Comparison of ENCODE assay signal across 21 cellular contexts in genomic region chr14:72711936-72712335, GRCh38.
DNase-seq lines count a peak whose midpoint lies in the region; ATAC-seq, FAIRE-seq and TF ChIP-seq lines count a peak whose summit lies in the region.
"Had no signal": no experiment of that assay in that cellular context is flagged by ENCODE, and none has a peak within 500 bp of the region (broad histone marks: within the 10 kb centered on the region; RNA-seq: fewer than 3 reads in every experiment).

No MANE protein-coding gene starts in this region.

- TF ChIP-seq CTCF in right atrium auricular region (IDR thresholded peaks at IDR 0.05) = no peak
- no peak for TF ChIP-seq CTCF in H1 (IDR thresholded peaks at IDR 0.05; ENCODE audit: control extremely low read depth in 1 of 3, insufficient read depth in 1 of 3, low read depth in 1 of 3, low read length in 3 of 3)
- no peak for TF ChIP-seq CTCF in thoracic aorta (IDR thresholded peaks at IDR 0.05)

- H4K91ac ChIP-seq in H1 (replicated peaks; ENCODE audit: insufficient read length, low read length) (no peak overlapping the region), neuronal stem cell (ENCODE audit: low read depth, low read length, poor library complexity) (no peak overlapping the region)

- H3K79me1 ChIP-seq in H1 (ENCODE audit: low read depth, low read length) (no peaks in the 10 kb centered on the region), neuronal stem cell (ENCODE audit: low read depth, low read length) (no peaks in the 10 kb centered on the region)

- no peak overlapping the region for H2BK12ac ChIP-seq in H1 (ENCODE audit: low read depth, low read length)
- no peak overlapping the region for H2BK12ac ChIP-seq in neuronal stem cell (ENCODE audit: low read length)

- H2BK20ac ChIP-seq in H1 (ENCODE audit: low read length) = no peak overlapping the region

- H3K14ac ChIP-seq in H1 (ENCODE audit: insufficient read length) (no peak overlapping the region), neuronal stem cell (ENCODE audit: low read length) (peak overlapping the region; percentile 3)

- H4K8ac ChIP-seq in H1 (ENCODE audit: extremely low read depth, insufficient read depth, low read length) (no peak overlapping the region), neuronal stem cell (ENCODE audit: low read depth, low read length) (no peak overlapping the region)

- H3K18ac ChIP-seq in H1 (ENCODE audit: extremely low read depth, low read length) = no peak overlapping the region
- no peak overlapping the region for H3K18ac ChIP-seq in neuronal stem cell (ENCODE audit: low read length)

- no peaks in the 10 kb centered on the region for H3K27me3 ChIP-seq in right atrium auricular region
- no peaks in the 10 kb centered on the region for H3K27me3 ChIP-seq in H1 (replicated peaks in 1 of 4; ENCODE audit: control insufficient read depth in 3 of 4, extremely low read depth in 1 of 4, insufficient read depth in 3 of 4, low read length in 3 of 4)
- no peaks in the 10 kb centered on the region for H3K27me3 ChIP-seq in neuronal stem cell (ENCODE audit: control insufficient read depth in 3 of 3, insufficient read depth in 3 of 3, low read depth in 1 of 3, low read length in 3 of 3)
- no peaks in the 10 kb centered on the region for H3K27me3 ChIP-seq in thoracic aorta (replicated peaks; ENCODE audit: insufficient read depth)

- no peak overlapping the region for H3K56ac ChIP-seq in H1 (replicated peaks; ENCODE audit: insufficient read length, low read depth, low read length)

- H3K9ac ChIP-seq in H1 (replicated peaks in 1 of 4; ENCODE audit: extremely low read depth in 1 of 4, low read depth in 3 of 4, low read length in 3 of 4) = no peak overlapping the region
- H3K9ac ChIP-seq in neuronal stem cell (ENCODE audit: low read depth, low read length, poor library complexity) = no peak overlapping the region

- H4K5ac ChIP-seq in H1 (ENCODE audit: insufficient read length, low read depth, low read length) = no peak overlapping the region

- 86% methylated on average over 12 of the region's 12 CpGs; no CpG with 5 or more reads in 1 of the 2 experiments for WGBS in H1 (ENCODE audit: extremely low coverage in 1 of 2, insufficient coverage in 1 of 2, insufficient read length in 1 of 2, insufficient replicate concordance in 2 of 2, low coverage in 1 of 2, low lambda C conversion rate in 2 of 2, missing lambda C conversion rate in 1 of 2), 2 experiments
- WGBS in neuronal stem cell (ENCODE audit: extremely low coverage in 2 of 2, insufficient read length in 2 of 2, insufficient replicate concordance in 1 of 2), 2 donors = no CpG with 5 or more reads among the region's 12 CpGs

- H3K9me3 ChIP-seq in right atrium auricular region = no peaks in the 10 kb centered on the region
- no peaks in the 10 kb centered on the region for H3K9me3 ChIP-seq in H1 (ENCODE audit: insufficient read depth in 2 of 2, low read depth in 1 of 2, low read length in 1 of 2)
- no peaks in the 10 kb centered on the region for H3K9me3 ChIP-seq in neuronal stem cell (replicated peaks in 1 of 2; ENCODE audit: control insufficient read depth in 2 of 2, insufficient read depth in 1 of 2, low read depth in 1 of 2, low read length in 2 of 2)
- H3K9me3 ChIP-seq in thoracic aorta = no peaks in the 10 kb centered on the region
- H3K9me3 ChIP-seq: A549 had no signal

- H2BK120ac ChIP-seq in H1 (replicated peaks; ENCODE audit: low read depth, low read length) (no peak overlapping the region), neuronal stem cell (ENCODE audit: low read depth, low read length) (no peak overlapping the region)

- no peaks in the 10 kb centered on the region for H3K36me3 ChIP-seq in right atrium auricular region
- no peaks in the 10 kb centered on the region for H3K36me3 ChIP-seq in H1 (ENCODE audit: control insufficient read depth in 2 of 4, insufficient read depth in 4 of 4, low read length in 3 of 4)
- no peaks in the 10 kb centered on the region for H3K36me3 ChIP-seq in neuronal stem cell (replicated peaks in 1 of 2; ENCODE audit: control insufficient read depth in 2 of 2, insufficient read depth in 2 of 2, low read length in 2 of 2)
- no peaks in the 10 kb centered on the region for H3K36me3 ChIP-seq in thoracic aorta

- ATAC-seq in thoracic aorta (ENCODE audit: insufficient number of reproducible peaks, low FRiP score, low read depth) = no peak
- ATAC-seq: A549, GM23338, HCT116 had no signal

- H2AFZ ChIP-seq in H1 (ENCODE audit: low read length) (peak overlapping the region; percentile 59; the same call in 1 of the 2 replicates), neuronal stem cell (ENCODE audit: low read length) (no peak overlapping the region)
- H2AFZ ChIP-seq: GM23338 had no signal

- no peaks in the 10 kb centered on the region for H3K23me2 ChIP-seq in H1 (ENCODE audit: low read depth, low read length)

- H2BK5ac ChIP-seq in H1 (ENCODE audit: low read depth, low read length) = no peak overlapping the region
- H2BK5ac ChIP-seq in neuronal stem cell (ENCODE audit: low read length) = no peak overlapping the region

- H3K4ac ChIP-seq in H1 (replicated peaks; ENCODE audit: insufficient read length, low read depth, low read length) (no peak overlapping the region), neuronal stem cell (ENCODE audit: low read length) (no peak overlapping the region)

- no peak for TF ChIP-seq RAD21 in H1 (IDR thresholded peaks at IDR 0.05 in 1 of 2, conservative IDR thresholded peaks at IDR 0.05 in 1 of 2; ENCODE audit: low read depth in 2 of 2, low read length in 2 of 2)

- H3K4me1 ChIP-seq in right atrium auricular region (peaks cover 0 to 51% of the 10 kb centered on the region in 2 donors), H1 (replicated peaks in 1 of 4; ENCODE audit: control insufficient read depth in 3 of 4, insufficient read depth in 4 of 4, low read length in 3 of 4) (0 out of 7 replicates have a peak, but pooled peaks cover 0 to 2% (median 0%) of the 10 kb centered on the region in 4 experiments), neuronal stem cell (ENCODE audit: control insufficient read depth in 2 of 2, insufficient read depth in 1 of 2, low read depth in 1 of 2, low read length in 2 of 2) (peaks cover 0 to 17% of the 10 kb centered on the region in 2 donors), thoracic aorta (ENCODE audit: control insufficient read depth in 1 of 2, low read depth in 2 of 2) (peaks cover 11 to 76% of the 10 kb centered on the region in 2 donors)
- H3K4me1 ChIP-seq: A549 had no signal

- H2BK15ac ChIP-seq in H1 (ENCODE audit: low read length) (no peak overlapping the region), neuronal stem cell (ENCODE audit: low read length) (peak overlapping the region; percentile 71)

- TF ChIP-seq EP300 in H1 (IDR thresholded peaks at IDR 0.05; ENCODE audit: borderline replicate concordance in 1 of 2, low read depth in 2 of 2, low read length in 2 of 2) = no peak

- CTCF ChIA-PET in H1 (lab: Charles Lee; ENCODE audit: partially characterized antibody) = interaction anchor here (1.2 kb wide), 2 partner anchors 165 to 197 kb away, joined by 3 to 6 read pairs; no protein-coding TSS in a partner anchor

- no peak overlapping the region for H3K23ac ChIP-seq in H1 (ENCODE audit: insufficient read length)
- H3K23ac ChIP-seq in neuronal stem cell (ENCODE audit: low read depth, low read length, poor library complexity) = no peak overlapping the region

- no peak for TF ChIP-seq POLR2A in H1 (IDR thresholded peaks at IDR 0.05; ENCODE audit: control extremely low read depth in 1 of 2, low read depth in 2 of 2, low read length in 2 of 2)

- intact Hi-C loops in cardiac septum (cut with DNase I) = no loop called here

- H3K4me2 ChIP-seq in H1 (ENCODE audit: insufficient read depth in 1 of 2, low read depth in 2 of 2, low read length in 2 of 2) (no peak overlapping the region), neuronal stem cell (ENCODE audit: insufficient read depth, low read length, poor library complexity, severe bottlenecking) (no peak overlapping the region)
- H3K4me2 ChIP-seq: A549, GM23338 had no signal

- POLR2A ChIA-PET in H1 (lab: Charles Lee; ENCODE audit: partially characterized antibody) = no interaction called here

- H2AK5ac ChIP-seq in H1 (ENCODE audit: low read depth, low read length) = no peak overlapping the region
- H2AK5ac ChIP-seq in neuronal stem cell (ENCODE audit: low read depth, low read length) = no peak overlapping the region

- H3K79me2 ChIP-seq in H1 (ENCODE audit: control insufficient read depth in 1 of 2, insufficient read depth in 2 of 2, low read length in 2 of 2) = no peaks in the 10 kb centered on the region

- H3K4me3 ChIP-seq in right atrium auricular region = no peak overlapping the region
- H3K4me3 ChIP-seq in H1 (ENCODE audit: extremely low read depth in 1 of 4, insufficient read depth in 2 of 4, low read depth in 3 of 4, low read length in 4 of 4) = no peak overlapping the region
- H3K4me3 ChIP-seq in neuronal stem cell (ENCODE audit: low read length in 2 of 2) = no peak overlapping the region
- no peak overlapping the region for H3K4me3 ChIP-seq in thoracic aorta
- H3K4me3 ChIP-seq: A549, GM23338 had no signal

- H3K27ac ChIP-seq in right atrium auricular region (peak overlapping the region; percentile 19 to 87), H1 (ENCODE audit: low read depth, low read length) (no peak overlapping the region), neuronal stem cell (replicated peaks; ENCODE audit: low read length) (no peak overlapping the region), thoracic aorta (peak overlapping the region; percentile 48 to 70)
- H3K27ac ChIP-seq: A549 had no signal

- H4K20me1 ChIP-seq in H1 (replicated peaks in 1 of 2; ENCODE audit: control insufficient read depth in 1 of 2, insufficient read depth in 2 of 2, low read length in 2 of 2) = no peaks in the 10 kb centered on the region

- no peak for FAIRE-seq in H1 (lab: Jason Lieb, UNC)
- FAIRE-seq: A549, GM19239 had no signal

- DNase-seq in right atrium auricular region (ENCODE audit: low spot score) (no peak), cardiac septum (ENCODE audit: low spot score) (no peak), H1 (ENCODE audit: low read depth in 1 of 2, low spot score in 2 of 2) (no peak), neuronal stem cell (ENCODE audit: low spot score) (no peak), thoracic aorta (ENCODE audit: low spot score) (no peak), T-helper 1 cell (no peak), SHP77 treated with DMSO at 0.1 percent for 48 hours (lab: John Stamatoyannopoulos, UW) (no peak), SW 1271 (lab: John Stamatoyannopoulos, UW) (no peak)
- DNase-seq: CD4-positive, alpha-beta T cell; GF-D8; KBM-7; NCI-H1105 treated with DMSO at 0.1 percent for 48 hours; NCI-H1694; NCI-H2081 treated with DMSO at 0.1 percent for 48 hours; NCI-H446 treated with DMSO at 0.1 percent for 48 hours; NCI-H774; SHP77 had no signal

TF ChIP-seq in H1, 55 proteins besides CTCF, POLR2A, EP300 and RAD21:
- TF ChIP-seq EZH2 (IDR thresholded peaks at IDR 0.05; ENCODE audit: low read depth, low read length, severe bottlenecking) (no peak), SP2 (IDR thresholded peaks at IDR 0.05; ENCODE audit: low read length) (no peak), JUND (IDR thresholded peaks at IDR 0.05; ENCODE audit: low read length) (no peak), HDAC2 (IDR thresholded peaks at IDR 0.05; ENCODE audit: borderline replicate concordance in 1 of 2, low read depth in 2 of 2, low read length in 2 of 2) (no peak)

Comparison
In these comparisons a context has a peak if more than half of its experiments do, and no peak if none do; other contexts are left out.
1. H3K27ac ChIP-seq: peak in right atrium auricular region (2 of 2) and thoracic aorta (2 of 2); none in H1 (single experiment) and neuronal stem cell (single experiment).